40 cellular contexts compared by ENCODE assay signal in genomic region chr1:238319957-238320356, GRCh38.
"Had no signal": no experiment of that assay in that cellular context is flagged by ENCODE, and none has a peak within 500 bp of the region (broad histone marks: within the 10 kb centered on the region; RNA-seq: fewer than 3 reads in every experiment).

No MANE protein-coding gene starts in this region.

- H3K27ac Mint-ChIP-seq: activated B cell treated with CpG ODN at 0.5 μM for 24 hours; activated CD4-positive, alpha-beta memory T cell treated with anti-CD3 and anti-CD28 coated beads for 36 hours; activated CD4-positive, alpha-beta T cell treated with anti-CD3 and anti-CD28 coated beads, Interleukin-2, amount 10 ng/mL, durations not matched to agents 24 days and 14 days; activated CD8-positive, alpha-beta T cell treated with anti-CD3 and anti-CD28 coated beads for 36 hours; activated naive CD4-positive, alpha-beta T cell treated with anti-CD3 and anti-CD28 coated beads for 36 hours; activated naive CD4-positive, alpha-beta T cell treated with anti-CD3 and anti-CD28 coated beads, Interleukin-2, amount 50 U/mL, for 72 hours; activated naive CD8-positive, alpha-beta T cell treated with anti-CD3 and anti-CD28 coated beads for 36 hours; activated T-cell treated with anti-CD3 and anti-CD28 coated beads, Interleukin-2, amount 50 U/mL, for 72 hours; activated T-helper 1 cell treated with anti-CD3 and anti-CD28 coated beads, Interleukin-12 subunit alpha, Interleukin-12 subunit beta, Interleukin-2, Interleukin-4 antibody, amounts not matched to agents 30 ng/mL and 10 ng/mL and 1 ng/mL, durations not matched to agents 14 hours and 24 hours and 36 hours; activated T-helper 17 cell treated with anti-CD3 and anti-CD28 coated beads, Interleukin-2, amount 50 U/mL, for 72 hours; T-helper 1 cell treated with Interleukin-12 subunit alpha and Interleukin-12 subunit beta and Interleukin-4 antibody, amounts not matched to agents 30 μg/mL and 1 μg/mL, for 36 hours; T-helper 2 cell treated with Interferon-gamma antibody and Interleukin-4, amounts not matched to agents 5 μg/mL and 100 μg/mL, for 36 hours had no signal

- H3K36me3 Mint-ChIP-seq: activated CD4-positive, alpha-beta memory T cell treated with anti-CD3 and anti-CD28 coated beads for 36 hours; activated naive CD4-positive, alpha-beta T cell treated with anti-CD3 and anti-CD28 coated beads, Interleukin-2, amount 50 U/mL, for 72 hours; activated naive CD8-positive, alpha-beta T cell treated with anti-CD3 and anti-CD28 coated beads for 36 hours had no signal

- DNase-seq: activated B cell treated with CpG ODN at 0.5 μM for 24 hours; activated CD4-positive, alpha-beta memory T cell treated with anti-CD3 and anti-CD28 coated beads for 36 hours; activated CD4-positive, alpha-beta T cell treated with anti-CD3 and anti-CD28 coated beads for 4 hours; activated CD4-positive, alpha-beta T cell treated with anti-CD3 and anti-CD28 coated beads, Interleukin-2, amount 10 ng/mL, durations not matched to agents 24 days and 14 days; activated CD4-positive, alpha-beta T cell treated with anti-CD3 and anti-CD28 coated beads, Interleukin-2, amount 50 U/mL, for 1 hour; activated CD4-positive, alpha-beta T cell treated with anti-CD3 and anti-CD28 coated beads, Interleukin-2, amount 50 U/mL, for 4 hours; activated CD4-positive, CD25-positive, alpha-beta regulatory T cell treated with anti-CD3 and anti-CD28 coated beads, Interleukin-2, amount 50 U/mL, for 72 hours; activated CD8-positive, alpha-beta memory T cell treated with anti-CD3 and anti-CD28 coated beads, Interleukin-2, amount 50 U/mL, for 4 hours; activated CD8-positive, alpha-beta T cell treated with anti-CD3 and anti-CD28 coated beads for 36 hours; activated effector memory CD4-positive, alpha-beta T cell treated with anti-CD3 and anti-CD28 coated beads, Interleukin-2, amount 50 U/mL, for 16 hours; activated gamma-delta T cell treated with Interleukin-2 at 50 U/mL for 16 hours; activated naive CD4-positive, alpha-beta T cell; activated naive CD4-positive, alpha-beta T cell treated with anti-CD3 and anti-CD28 coated beads for 36 hours; activated naive CD4-positive, alpha-beta T cell treated with anti-CD3 and anti-CD28 coated beads, Interleukin-2, amount 50 U/mL, for 16 hours; activated naive CD8-positive, alpha-beta T cell treated with anti-CD3 and anti-CD28 coated beads for 36 hours; activated T-cell treated with anti-CD3 and anti-CD28 coated beads for 4 hours; activated T-cell treated with anti-CD3 and anti-CD28 coated beads, Interleukin-2, amount 50 U/mL, for 1 hour; activated T-cell treated with anti-CD3 and anti-CD28 coated beads, Interleukin-2, amount 50 U/mL, for 4 hours; activated T-cell treated with anti-CD3 and anti-CD28 coated beads, Interleukin-2, amount 50 U/mL, for 72 hours; adrenal gland; amniotic stem cell; aorta; body of pancreas; brain microvascular endothelial cell; caudate nucleus; cerebellar nuclear complex; T-helper 1 cell; T-helper 2 cell; T-helper 9 cell had no signal

- H3K9me3 Mint-ChIP-seq: activated B cell treated with CpG ODN at 0.5 μM for 24 hours; activated CD4-positive, alpha-beta T cell treated with anti-CD3 and anti-CD28 coated beads, Interleukin-2, amount 10 ng/mL, durations not matched to agents 24 days and 14 days had no signal

- H3K27ac ChIP-seq: adrenal gland, body of pancreas, brain microvascular endothelial cell, breast epithelium, cardiac muscle cell, VCaP had no signal

- FAIRE-seq: astrocyte, TTC549 had no signal

- H3K9me3 ChIP-seq: adrenal gland, body of pancreas, breast epithelium had no signal

- H3K27me3 ChIP-seq: adrenal gland, body of pancreas, brain microvascular endothelial cell, breast epithelium, cardiac muscle cell had no signal

- H3K4me1 ChIP-seq: adrenal gland, breast epithelium had no signal

- H3K36me3 ChIP-seq: adrenal gland, brain microvascular endothelial cell, breast epithelium, cardiac muscle cell had no signal

- H3K27me3 Mint-ChIP-seq: activated B cell treated with CpG ODN at 0.5 μM for 24 hours; activated CD4-positive, alpha-beta memory T cell treated with anti-CD3 and anti-CD28 coated beads for 36 hours; activated CD4-positive, alpha-beta T cell treated with anti-CD3 and anti-CD28 coated beads, Interleukin-2, amount 10 ng/mL, durations not matched to agents 24 days and 14 days; activated CD8-positive, alpha-beta T cell treated with anti-CD3 and anti-CD28 coated beads for 36 hours; activated naive CD8-positive, alpha-beta T cell treated with anti-CD3 and anti-CD28 coated beads for 36 hours; activated T-helper 17 cell treated with anti-CD3 and anti-CD28 coated beads, Interleukin-2, amount 50 U/mL, for 72 hours; central memory CD8-positive, alpha-beta T cell had no signal

- H3K4me1 Mint-ChIP-seq: activated B cell treated with CpG ODN at 0.5 μM for 24 hours; activated CD4-positive, alpha-beta T cell treated with anti-CD3 and anti-CD28 coated beads, Interleukin-2, amount 10 ng/mL, durations not matched to agents 24 days and 14 days; activated naive CD8-positive, alpha-beta T cell treated with anti-CD3 and anti-CD28 coated beads for 36 hours; activated T-helper 17 cell treated with anti-CD3 and anti-CD28 coated beads, Interleukin-2, amount 50 U/mL, for 72 hours; central memory CD8-positive, alpha-beta T cell had no signal

- H3K4me3 ChIP-seq: adrenal gland, body of pancreas, breast epithelium, cardiac muscle cell had no signal

- H3K4me3 Mint-ChIP-seq: activated B cell treated with CpG ODN at 0.5 μM for 24 hours; activated CD4-positive, alpha-beta memory T cell treated with anti-CD3 and anti-CD28 coated beads for 36 hours; activated CD4-positive, alpha-beta T cell treated with anti-CD3 and anti-CD28 coated beads, Interleukin-2, amount 10 ng/mL, durations not matched to agents 24 days and 14 days; activated CD8-positive, alpha-beta T cell treated with anti-CD3 and anti-CD28 coated beads for 36 hours; activated naive CD4-positive, alpha-beta T cell treated with anti-CD3 and anti-CD28 coated beads for 36 hours; activated naive CD8-positive, alpha-beta T cell treated with anti-CD3 and anti-CD28 coated beads for 36 hours; activated T-cell treated with anti-CD3 and anti-CD28 coated beads, Interleukin-2, amount 50 U/mL, for 4 hours; activated T-cell treated with anti-CD3 and anti-CD28 coated beads, Interleukin-2, amount 50 U/mL, for 72 hours; activated T-helper 1 cell treated with anti-CD3 and anti-CD28 coated beads, Interleukin-12 subunit alpha, Interleukin-12 subunit beta, Interleukin-2, Interleukin-4 antibody, amounts not matched to agents 30 ng/mL and 10 ng/mL and 1 ng/mL, durations not matched to agents 14 hours and 24 hours and 36 hours; activated T-helper 17 cell treated with anti-CD3 and anti-CD28 coated beads, Interleukin-2, amount 50 U/mL, for 72 hours; central memory CD8-positive, alpha-beta T cell; T-helper 1 cell treated with Interleukin-12 subunit alpha and Interleukin-12 subunit beta and Interleukin-4 antibody, amounts not matched to agents 30 μg/mL and 1 μg/mL, for 36 hours; T-helper 2 cell treated with Interferon-gamma antibody and Interleukin-4, amounts not matched to agents 5 μg/mL and 100 μg/mL, for 36 hours had no signal

- ATAC-seq: activated CD8-positive, alpha-beta T cell treated with anti-CD3 and anti-CD28 coated beads for 36 hours; activated naive CD4-positive, alpha-beta T cell treated with anti-CD3 and anti-CD28 coated beads, Interleukin-2, amount 50 U/mL, for 72 hours; activated T-cell treated with anti-CD3 and anti-CD28 coated beads, Interleukin-2, amount 50 U/mL, for 4 hours; activated T-cell treated with anti-CD3 and anti-CD28 coated beads, Interleukin-2, amount 50 U/mL, for 72 hours; activated T-helper 17 cell treated with anti-CD3 and anti-CD28 coated beads, Interleukin-2, amount 50 U/mL, for 72 hours; body of pancreas had no signal
